In genomic region chr17:67270411-67270810, GRCh38 we compare ENCODE assay signal across 24 cellular contexts.
"Had no signal": no experiment of that assay in that cellular context is flagged by ENCODE, and none has a peak within 500 bp of the region (broad histone marks: within the 10 kb centered on the region; RNA-seq: fewer than 3 reads in every experiment).

No MANE protein-coding gene starts in this region.

- H3K27ac ChIP-seq: colonic mucosa, dorsolateral prefrontal cortex, esophagus squamous epithelium, gastrocnemius medialis, prostate gland, spleen, upper lobe of left lung had no signal

- ATAC-seq: activated CD4-positive, alpha-beta T cell treated with anti-CD3 and anti-CD28 coated beads for 36 hours; activated naive CD4-positive, alpha-beta T cell treated with anti-CD3 and anti-CD28 coated beads, Interleukin-2, amount 50 U/mL, for 72 hours; activated T-helper 17 cell treated with anti-CD3 and anti-CD28 coated beads, Interleukin-2, amount 50 U/mL, for 72 hours; gastrocnemius medialis; left ventricle myocardium superior; natural killer cell; stimulated activated naive CD8-positive, alpha-beta T cell treated with anti-CD3 and anti-CD28 coated beads, Interleukin-15, Interleukin-2, amounts not matched to agents 100 U/mL and 50 U/mL, for 24 hours had no signal

- H3K9me3 ChIP-seq: colonic mucosa, esophagus squamous epithelium, gastrocnemius medialis, prostate gland, spleen, upper lobe of left lung had no signal

- H3K36me3 ChIP-seq: colonic mucosa, esophagus squamous epithelium, gastrocnemius medialis, prostate gland, spleen, upper lobe of left lung had no signal

- DNase-seq: activated B cell treated with CpG ODN at 0.5 μM for 24 hours; activated CD4-positive, alpha-beta T cell treated with anti-CD3 and anti-CD28 coated beads for 36 hours; activated CD4-positive, alpha-beta T cell treated with anti-CD3 and anti-CD28 coated beads, Interleukin-2, amount 50 U/mL, for 4 hours; activated CD8-positive, alpha-beta memory T cell treated with anti-CD3 and anti-CD28 coated beads for 24 hours; activated CD8-positive, alpha-beta memory T cell treated with anti-CD3 and anti-CD28 coated beads, Interleukin-2, amount 50 U/mL, for 4 hours; activated T-cell treated with anti-CD3 and anti-CD28 coated beads, Interleukin-2, amount 50 U/mL, for 24 hours; central memory CD4-positive, alpha-beta T cell; colonic mucosa; dorsolateral prefrontal cortex; esophagus squamous epithelium; gastrocnemius medialis; head of caudate nucleus; hypothalamus; left ventricle myocardium superior; mammary epithelial cell; natural killer cell; spleen; stimulated activated CD4-positive, alpha-beta T cell treated with anti-CD3 and anti-CD28 coated beads, Interleukin-4, amount 100 ng/mL, for 4 hours; stimulated activated naive CD8-positive, alpha-beta T cell treated with anti-CD3 and anti-CD28 coated beads, Interleukin-15, Interleukin-2, amounts not matched to agents 100 U/mL and 50 U/mL, for 24 hours; T1000; upper lobe of left lung had no signal

- H3K4me3 ChIP-seq: colonic mucosa, dorsolateral prefrontal cortex, esophagus squamous epithelium, gastrocnemius medialis, prostate gland, spleen, upper lobe of left lung had no signal

- H3K4me1 ChIP-seq: colonic mucosa, esophagus squamous epithelium, gastrocnemius medialis, prostate gland had no signal

- H3K27me3 ChIP-seq: colonic mucosa, dorsolateral prefrontal cortex, gastrocnemius medialis, spleen, upper lobe of left lung had no signal
